8 cellular contexts compared by ENCODE assay signal in the genomic region with DNA sequence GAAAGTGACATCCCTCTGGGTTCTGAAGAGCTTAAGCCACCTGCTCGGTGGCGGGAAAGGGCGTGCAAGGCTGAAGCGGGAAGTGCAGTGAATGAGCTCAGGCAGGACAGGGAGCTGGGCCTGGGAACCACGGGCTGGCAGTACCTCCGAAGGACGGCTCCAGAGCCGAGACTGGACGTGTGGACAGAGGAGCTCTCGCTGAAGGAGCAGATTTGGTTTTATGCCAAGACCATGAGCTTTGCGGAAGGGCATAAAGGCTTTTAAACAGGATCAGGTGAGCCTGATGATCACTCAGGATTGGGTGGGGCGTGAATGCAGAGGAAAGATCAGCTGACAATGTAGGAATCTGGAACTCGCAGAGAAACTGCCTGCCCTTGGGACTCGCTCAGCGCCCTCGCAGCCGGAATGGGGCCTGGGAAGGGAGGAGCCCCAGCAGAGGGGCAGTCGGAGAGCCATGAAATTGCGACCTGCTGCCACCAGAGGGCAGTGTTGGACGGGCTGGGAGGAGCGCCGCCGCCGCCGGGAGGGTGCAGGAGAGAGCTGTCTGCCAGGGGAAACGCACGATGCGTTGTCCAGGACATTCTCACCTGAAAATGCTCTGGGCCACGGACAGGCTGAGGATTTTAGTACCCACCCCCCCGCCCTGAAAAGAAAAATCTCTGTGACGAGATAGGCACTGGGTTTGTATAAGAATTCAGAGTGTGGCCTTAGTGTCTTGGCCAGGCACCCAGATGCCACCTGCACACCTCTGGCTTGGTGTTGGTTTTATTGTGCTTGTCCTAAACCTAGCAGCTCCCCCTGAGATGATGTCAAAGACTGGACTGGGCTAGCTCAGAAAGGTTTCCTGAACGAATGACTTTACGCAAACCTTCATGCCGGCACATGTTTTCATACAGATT.
DNase-seq lines count a peak whose midpoint lies in the region; ATAC-seq and TF ChIP-seq lines count a peak whose summit lies in the region.

No MANE protein-coding gene starts in this region.

- no peak overlapping the region for H3K4me3 ChIP-seq in testis

- H3K36me3 Mint-ChIP-seq in activated T-cell treated with anti-CD3 and anti-CD28 coated beads, Interleukin-2, amount 50 U/mL, for 4 hours (ENCODE audit: insufficient read depth), result no peaks in the 10 kb centered on the region
- no peaks in the 10 kb centered on the region for H3K36me3 Mint-ChIP-seq in nephron progenitor cell (ENCODE audit: low read depth)

- intact Hi-C loops in testis (cut with DNase I; ENCODE audit: low total_unique reads), result no loop called here

- H3K27ac ChIP-seq in testis, result no peak overlapping the region

- no peak overlapping the region for H3K4me3 Mint-ChIP-seq in activated T-cell treated with anti-CD3 and anti-CD28 coated beads, Interleukin-2, amount 50 U/mL, for 4 hours
- H3K4me3 Mint-ChIP-seq in nephron progenitor cell, result no peak overlapping the region

- no peaks in the 10 kb centered on the region for H3K27me3 ChIP-seq in testis

- peaks cover 5% of the 10 kb centered on the region for H3K4me1 Mint-ChIP-seq in activated T-cell treated with anti-CD3 and anti-CD28 coated beads, Interleukin-2, amount 50 U/mL, for 4 hours (ENCODE audit: low read depth)
- peaks cover 61% of the 10 kb centered on the region for H3K4me1 Mint-ChIP-seq in nephron progenitor cell

- 19 to 23% methylated on average over 22 to 34 of the region's 34 CpGs for WGBS in testis, 2 donors

- peak; percentile 98 for TF ChIP-seq CTCF in nephron progenitor cell (IDR thresholded peaks at IDR 0.05)
- peak; percentile 73 to 91 (median 89) for TF ChIP-seq CTCF in testis (IDR thresholded peaks at IDR 0.05)

- H3K27ac Mint-ChIP-seq in nephron progenitor cell, result no peak overlapping the region

- H3K9me3 Mint-ChIP-seq in activated T-cell treated with anti-CD3 and anti-CD28 coated beads, Interleukin-2, amount 50 U/mL, for 4 hours, result no peaks in the 10 kb centered on the region
- H3K9me3 Mint-ChIP-seq in nephron progenitor cell, result no peaks in the 10 kb centered on the region

- no peaks in the 10 kb centered on the region for H3K36me3 ChIP-seq in testis (ENCODE audit: low read depth, missing control alignments)

- no peaks in the 10 kb centered on the region for H3K9me3 ChIP-seq in testis

- TF ChIP-seq POLR2A in testis (IDR thresholded peaks at IDR 0.05), result no peak

- in situ Hi-C loops in Caki2 (cut with HindIII; ENCODE audit: low pct_unique_long_range_greater_than_20kb, low sequenced_read_pairs), result no loop called here

- DNase-seq in Caki2 (ENCODE audit: low read depth) (peak; percentile 52), NOMO-1 treated with dmso at 0.1 percent for 144 hours (lab: John Stamatoyannopoulos, UW; ENCODE audit: unreplicated experiment) (peak; percentile 43), fibroblast of peridontal ligament (ENCODE audit: extremely low read depth) (peak; percentile 74), nephron progenitor cell (peak; percentile 94), testis (peak; percentile 87)
- DNase-seq in activated T-cell treated with anti-CD3 and anti-CD28 coated beads, Interleukin-2, amount 50 U/mL, for 4 hours, result peak; percentile 20

- no peaks in the 10 kb centered on the region for H3K4me1 ChIP-seq in testis

- peak; percentile 89 for ATAC-seq in GM19395 (IDR thresholded peaks at IDR 0.05; ENCODE audit: unreplicated experiment)
- ATAC-seq in HG03378 (IDR thresholded peaks at IDR 0.05; ENCODE audit: unreplicated experiment), result peak; percentile 86
- peak; percentile 59 to 66 for ATAC-seq in activated T-cell treated with anti-CD3 and anti-CD28 coated beads, Interleukin-2, amount 50 U/mL, for 4 hours

- H3K27me3 Mint-ChIP-seq in activated T-cell treated with anti-CD3 and anti-CD28 coated beads, Interleukin-2, amount 50 U/mL, for 4 hours (ENCODE audit: low read depth), result peaks cover 31% of the 10 kb centered on the region
- peaks cover 68% of the 10 kb centered on the region for H3K27me3 Mint-ChIP-seq in nephron progenitor cell (ENCODE audit: low read depth, poor library complexity)

Comparison
In these comparisons a context has a peak if more than half of its experiments do, and no peak if none do; other contexts are left out.
1. DNase-seq: peak in every context shown above with its lines; median percentile 94 in nephron progenitor cell; 87 in testis; 74 in fibroblast of peridontal ligament; 52 in Caki2; 43 in NOMO-1 treated with dmso at 0.1 percent for 144 hours; 20 in activated T-cell treated with anti-CD3 and anti-CD28 coated beads, Interleukin-2, amount 50 U/mL, for 4 hours.